In the genomic region with DNA sequence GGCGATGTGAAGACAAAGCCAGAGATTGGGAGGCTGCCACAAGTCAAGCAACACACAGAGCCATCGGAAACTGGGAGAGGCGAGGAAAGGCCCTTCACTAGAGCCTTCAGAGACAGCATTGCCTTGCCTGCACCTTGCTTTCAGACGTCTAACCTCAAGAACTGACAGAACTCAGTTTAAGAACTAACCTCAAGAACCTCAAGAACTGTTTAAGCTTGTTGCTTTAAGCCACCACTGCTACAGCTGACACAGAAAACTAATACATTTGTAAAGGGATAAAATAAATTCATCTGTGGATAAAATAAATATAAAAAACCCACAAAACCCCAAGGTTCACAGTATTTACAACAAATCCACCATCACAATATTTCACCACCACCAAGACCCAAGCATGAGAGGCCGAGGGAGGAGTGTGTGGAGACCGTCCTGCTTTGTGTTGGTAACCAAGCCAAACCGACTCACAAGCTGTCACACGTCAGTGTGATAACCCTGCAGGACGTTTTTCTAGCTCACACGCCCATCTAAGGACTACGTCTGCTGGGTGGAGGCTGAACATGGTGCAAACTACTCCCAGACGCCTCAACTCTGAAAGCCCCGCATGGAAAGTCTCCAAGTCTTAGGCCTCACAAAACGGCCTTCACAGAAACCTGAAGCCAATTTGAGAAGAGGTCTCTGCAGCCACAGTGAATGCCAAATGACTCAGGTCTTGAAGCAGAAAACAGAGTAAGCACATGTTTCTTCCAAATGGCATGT, we compare ENCODE assay signal across 8 cellular contexts.
DNase-seq lines count a peak whose midpoint lies in the region; ATAC-seq and TF ChIP-seq lines count a peak whose summit lies in the region.

No MANE protein-coding gene starts in this region.

- no peaks in the 10 kb centered on the region for H3K27me3 ChIP-seq in colonic mucosa
- no peaks in the 10 kb centered on the region for H3K27me3 ChIP-seq in BE2C

- DNase-seq in activated CD4-positive, alpha-beta T cell treated with anti-CD3 and anti-CD28 coated beads for 24 hours (ENCODE audit: low read depth in 2 of 2), result peak; percentile 32 to 38
- DNase-seq in colonic mucosa, result peak; percentile 61
- peak; percentile 70 for DNase-seq in retinal pigment epithelial cell (ENCODE audit: low read depth)
- no peak for DNase-seq in dermis blood vessel endothelial cell
- no peak for DNase-seq in UCSD-AML1 (lab: John Stamatoyannopoulos, UW; ENCODE audit: unreplicated experiment)
- DNase-seq in BE2C, result no peak

- ATAC-seq in GM18498 (IDR thresholded peaks at IDR 0.05; ENCODE audit: unreplicated experiment) (peak; percentile 46), GM21423 (IDR thresholded peaks at IDR 0.05; ENCODE audit: unreplicated experiment) (no peak)

- H3K4me3 ChIP-seq in colonic mucosa (no peak overlapping the region), retinal pigment epithelial cell (ENCODE audit: low read length) (no peak overlapping the region), BE2C (ENCODE audit: low read depth, low read length) (no peak overlapping the region)

- no peak overlapping the region for H3K9ac ChIP-seq in colonic mucosa (ENCODE audit: low read depth in 2 of 2, low read length in 2 of 2)

- H3K9me3 ChIP-seq in colonic mucosa, result no peaks in the 10 kb centered on the region
- no peaks in the 10 kb centered on the region for H3K9me3 ChIP-seq in BE2C

- no peak for TF ChIP-seq CTCF in colonic mucosa (IDR thresholded peaks at IDR 0.05)
- TF ChIP-seq CTCF in retinal pigment epithelial cell (conservative IDR thresholded peaks at IDR 0.05; ENCODE audit: low read depth, low read length), result no peak
- TF ChIP-seq CTCF in BE2C (IDR thresholded peaks at IDR 0.05; ENCODE audit: low read depth, low read length), result no peak

- peak overlapping the region; percentile 34 for H3K27ac ChIP-seq in colonic mucosa

- H3K36me3 ChIP-seq in colonic mucosa (no peaks in the 10 kb centered on the region), BE2C (no peaks in the 10 kb centered on the region)

- intact Hi-C loops in colonic mucosa (cut with DNase I), result no loop called here

- H3K4me1 ChIP-seq in colonic mucosa (peaks cover 13% of the 10 kb centered on the region), BE2C (no peaks in the 10 kb centered on the region)

Comparison
In these comparisons a context has a peak if more than half of its experiments do, and no peak if none do; other contexts are left out.
1. DNase-seq: peak in activated CD4-positive, alpha-beta T cell treated with anti-CD3 and anti-CD28 coated beads for 24 hours (2 of 2), colonic mucosa (single experiment) and retinal pigment epithelial cell (single experiment); none in dermis blood vessel endothelial cell (single experiment), UCSD-AML1 (single experiment) and BE2C (single experiment).